1 cellular context compared by ENCODE assay signal in genomic region chr16:977896-978295, GRCh38.
A peak's percentile ranks its signal among the peaks of the same experiment; 100 is the strongest.
TF ChIP-seq lines count a peak whose summit lies in the region.

No MANE protein-coding gene starts in this region.

TF ChIP-seq in HEK293, 187 proteins besides CTCF, POLR2A, EP300 and RAD21 (continued from another document):
- TF ChIP-seq ZSCAN4 (tag by site-specific recombination; IDR thresholded peaks at IDR 0.05): peak; percentile 53
- TF ChIP-seq ZNF26 (tag by site-specific recombination; IDR thresholded peaks at IDR 0.05): no peak
- no peak for TF ChIP-seq ZNF2 (tag by site-specific recombination; IDR thresholded peaks at IDR 0.05)
- TF ChIP-seq ZNF114 (tag by site-specific recombination; IDR thresholded peaks at IDR 0.05): no peak
- TF ChIP-seq KLF7 (tag by site-specific recombination; IDR thresholded peaks at IDR 0.05; ENCODE audit: borderline replicate concordance): no peak
- TF ChIP-seq KLF10 (tag by site-specific recombination; IDR thresholded peaks at IDR 0.05): no peak
- TF ChIP-seq RBAK (tag by site-specific recombination; IDR thresholded peaks at IDR 0.05): no peak
- TF ChIP-seq ZNF155 (tag by site-specific recombination; IDR thresholded peaks at IDR 0.05): no peak
